8 cellular contexts compared by ENCODE assay signal in the genomic region with DNA sequence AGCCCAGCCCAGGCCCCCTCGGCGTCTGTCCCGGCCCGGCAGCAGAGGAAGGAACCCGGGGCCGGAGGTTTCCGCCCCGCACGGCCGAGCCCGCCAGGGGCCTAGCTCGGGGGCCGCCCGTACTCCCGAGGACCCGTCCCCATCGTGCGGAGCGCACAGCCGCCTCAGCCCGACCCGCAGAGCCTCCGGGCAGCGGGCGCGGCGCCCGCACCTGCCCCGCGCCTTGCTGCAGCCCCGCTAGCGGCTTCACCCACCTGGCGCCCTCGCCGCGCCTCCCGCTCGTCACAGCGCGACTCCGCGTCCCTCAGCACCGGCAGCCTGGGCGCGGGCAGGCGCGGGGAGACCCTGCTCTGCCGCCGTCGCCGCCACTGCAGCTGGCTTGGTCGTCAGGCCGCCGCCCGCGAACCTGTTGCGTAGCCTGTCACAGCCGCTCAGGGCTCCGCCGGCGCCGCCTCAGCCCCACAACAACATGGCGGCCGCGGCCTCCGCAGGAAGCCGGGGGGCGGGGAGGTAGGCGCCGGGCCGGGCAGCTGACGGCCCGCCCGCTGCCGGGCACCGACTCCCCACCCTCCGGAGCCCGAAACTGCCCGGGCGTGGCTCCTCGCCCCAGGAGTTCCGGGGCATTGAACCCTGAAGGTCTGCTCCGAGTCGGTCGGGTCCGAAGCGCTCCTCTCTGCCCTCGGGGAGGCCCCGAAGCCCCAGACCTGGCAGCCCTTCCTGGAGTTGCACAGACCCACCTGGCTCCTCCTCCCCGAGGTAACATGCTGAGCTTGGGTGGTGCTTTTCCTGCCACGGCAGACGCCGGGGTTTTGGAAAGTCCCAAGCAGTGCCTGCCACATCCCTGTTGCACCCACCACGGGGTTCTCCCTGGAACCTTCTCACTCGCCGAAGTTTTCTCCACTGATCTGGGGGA. TPM values are rescaled to one million over a fixed set of nuclear protein-coding genes. Genes with fewer than 3 reads are reported as not detected.
DNase-seq lines count a peak whose midpoint lies in the region; ATAC-seq lines count a peak whose summit lies in the region.

ITSN2 (minus strand) TSS at position 487 of the 913 bp plus-strand sequence. CDS start 32,454 bp downstream, outside the sequence.

- no peaks in the 10 kb centered on the region for H3K27me3 ChIP-seq in CD4-positive, alpha-beta memory T cell (ENCODE audit: insufficient read depth, low read length)
- no peaks in the 10 kb centered on the region for H3K27me3 ChIP-seq in endocrine pancreas (ENCODE audit: control insufficient read depth, insufficient read depth, low read length)

- H3K4me3 Mint-ChIP-seq in CD4-positive, alpha-beta memory T cell, result peak within 1 kb of the TSS; percentile 90 to 96 (median 94)
- H3K4me3 Mint-ChIP-seq in activated CD8-positive, alpha-beta memory T cell treated with anti-CD3 and anti-CD28 coated beads, Interleukin-2, amount 10 ng/mL, durations not matched to agents 7 days and 5 days, result peak within 1 kb of the TSS; percentile 89

- peak; percentile 80 for ATAC-seq in GM19372 (IDR thresholded peaks at IDR 0.05; ENCODE audit: low read depth, unreplicated experiment)
- peak; percentile 68 for ATAC-seq in HG03520 (IDR thresholded peaks at IDR 0.05; ENCODE audit: unreplicated experiment)
- ATAC-seq in activated CD8-positive, alpha-beta memory T cell treated with anti-CD3 and anti-CD28 coated beads, Interleukin-2, amount 10 ng/mL, durations not matched to agents 7 days and 5 days, result peak; percentile 94

- DNase-seq in CD4-positive, alpha-beta memory T cell, result peak; percentile 82 to 90 (median 86)
- DNase-seq in NOMO-1 treated with DMSO at 0.1 percent for 48 hours (lab: John Stamatoyannopoulos, UW; ENCODE audit: unreplicated experiment), result peak; percentile 74
- DNase-seq in activated CD8-positive, alpha-beta memory T cell treated with anti-CD3 and anti-CD28 coated beads, Interleukin-2, amount 10 ng/mL, durations not matched to agents 7 days and 5 days, result peak; percentile 87
- DNase-seq in mesenteric fat pad (ENCODE audit: low spot score), result peak; percentile 95
- DNase-seq in stimulated activated CD8-positive, alpha-beta memory T cell treated with anti-CD3 and anti-CD28 coated beads, Interleukin-15, amount 100 ng/mL, for 24 hours (ENCODE audit: low read depth), result peak; percentile 63

- intact Hi-C loops in CD4-positive, alpha-beta memory T cell (cut with micrococcal nuclease), result loop anchor here (1.0 to 5.0 kb wide), 5 partner anchors 130 to 682 kb away; partner anchors contain the start of genes ATAD2B, CENPO, EFR3B and NCOA1

- H3K9me3 ChIP-seq in CD4-positive, alpha-beta memory T cell (ENCODE audit: control insufficient read depth in 1 of 2, low read length in 2 of 2), result no peaks in the 10 kb centered on the region
- H3K9me3 ChIP-seq in endocrine pancreas (ENCODE audit: control insufficient read depth, low read length), result no peaks in the 10 kb centered on the region

- POLR2A ChIA-PET in CD4-positive, alpha-beta memory T cell (lab: Charles Lee; ENCODE audit: partially characterized antibody), result interaction anchor here (0.6 to 2.5 kb wide), 20 partner anchors 9 to 916 kb away, joined by 3 to 20 read pairs (median 4); partner anchors contain the start of genes ATAD2B, CENPO, NCOA1 and PTRHD1

- H3K27ac ChIP-seq in CD4-positive, alpha-beta memory T cell (ENCODE audit: low read depth, low read length), result peak within 1 kb of the TSS; percentile 96

- peaks cover 18 to 41% (median 30%) of the 10 kb centered on the region in 4 donors for H3K4me1 Mint-ChIP-seq in CD4-positive, alpha-beta memory T cell
- H3K4me1 Mint-ChIP-seq in activated CD8-positive, alpha-beta memory T cell treated with anti-CD3 and anti-CD28 coated beads, Interleukin-2, amount 10 ng/mL, durations not matched to agents 7 days and 5 days, result peaks cover 27% of the 10 kb centered on the region

- peaks cover 0 to 19% of the 10 kb centered on the region in 2 donors for H3K36me3 Mint-ChIP-seq in CD4-positive, alpha-beta memory T cell
- H3K36me3 Mint-ChIP-seq in activated CD8-positive, alpha-beta memory T cell treated with anti-CD3 and anti-CD28 coated beads, Interleukin-2, amount 10 ng/mL, durations not matched to agents 7 days and 5 days, result peaks cover 6% of the 10 kb centered on the region

- H3K9me3 Mint-ChIP-seq in CD4-positive, alpha-beta memory T cell, result peaks cover 0 to 1% (median 0%) of the 10 kb centered on the region in 8 donors
- no peaks in the 10 kb centered on the region for H3K9me3 Mint-ChIP-seq in activated CD8-positive, alpha-beta memory T cell treated with anti-CD3 and anti-CD28 coated beads, Interleukin-2, amount 10 ng/mL, durations not matched to agents 7 days and 5 days (ENCODE audit: low read depth)

- no peaks in the 10 kb centered on the region for H3K36me3 ChIP-seq in CD4-positive, alpha-beta memory T cell (ENCODE audit: insufficient read depth, low read length)
- H3K36me3 ChIP-seq in endocrine pancreas (ENCODE audit: control insufficient read depth, insufficient read depth, low read length), result no peaks in the 10 kb centered on the region

- CTCF ChIA-PET in CD4-positive, alpha-beta memory T cell (lab: Charles Lee; ENCODE audit: partially characterized antibody), result interaction anchor here (0.9 kb wide), 2 partner anchors 26 to 433 kb away, joined by 3 read pairs; partner anchors contain the start of gene ATAD2B
- CTCF ChIA-PET in activated CD8-positive, alpha-beta memory T cell treated with anti-CD3 and anti-CD28 coated beads, Interleukin-2, amount 10 ng/mL, durations not matched to agents 7 days and 5 days (lab: Charles Lee), result interaction anchor here (0.6 to 1.5 kb wide), 6 partner anchors 18 to 615 kb away, joined by 3 to 6 read pairs (median 4); no protein-coding TSS in a partner anchor

- peak within 1 kb of the TSS; percentile 82 for H3K9ac ChIP-seq in endocrine pancreas (ENCODE audit: control insufficient read depth, insufficient read depth, low read length)

- no peaks in the 10 kb centered on the region for H3K27me3 Mint-ChIP-seq in CD4-positive, alpha-beta memory T cell
- H3K27me3 Mint-ChIP-seq in activated CD8-positive, alpha-beta memory T cell treated with anti-CD3 and anti-CD28 coated beads, Interleukin-2, amount 10 ng/mL, durations not matched to agents 7 days and 5 days, result no peaks in the 10 kb centered on the region

- H3K4me3 ChIP-seq in CD4-positive, alpha-beta memory T cell (ENCODE audit: low read length in 2 of 2), result peak within 1 kb of the TSS; percentile 24 to 89
- peak within 1 kb of the TSS; percentile 96 for H3K4me3 ChIP-seq in endocrine pancreas (ENCODE audit: control insufficient read depth, insufficient read depth, low read length)

- H3K4me1 ChIP-seq in CD4-positive, alpha-beta memory T cell (ENCODE audit: insufficient read depth, low read length), result peaks cover 31% of the 10 kb centered on the region
- peaks cover 6% of the 10 kb centered on the region for H3K4me1 ChIP-seq in endocrine pancreas (ENCODE audit: control insufficient read depth, insufficient read depth, low read length)

- peak within 1 kb of the TSS; percentile 91 to 98 (median 96) for H3K27ac Mint-ChIP-seq in CD4-positive, alpha-beta memory T cell
- H3K27ac Mint-ChIP-seq in activated CD8-positive, alpha-beta memory T cell treated with anti-CD3 and anti-CD28 coated beads, Interleukin-2, amount 10 ng/mL, durations not matched to agents 7 days and 5 days, result peak within 1 kb of the TSS; percentile 92

RNA-seq across cellular contexts. Expression of gene ITSN2, which starts in this region (rescaled TPM):
- total RNA-seq in CD4-positive, alpha-beta memory T cell, result 100 to 1,000 TPM; 133 to 135 TPM
- 10 to 100 TPM; 39.8 to 72.1 TPM for polyA plus RNA-seq in CD4-positive, alpha-beta memory T cell
- total RNA-seq in activated CD8-positive, alpha-beta memory T cell treated with anti-CD3 and anti-CD28 coated beads, Interleukin-2, amount 10 ng/mL, durations not matched to agents 7 days and 5 days, result 10 to 100 TPM; 72.0 to 77.2 TPM
- 66.2 TPM for total RNA-seq in mesenteric fat pad

Comparison
In these comparisons a context has a peak if more than half of its experiments do, and no peak if none do; other contexts are left out.
1. Peak in every context shown above with its lines: DNase-seq, ATAC-seq, H3K4me3 ChIP-seq and H3K27ac ChIP-seq.